ENCODE assay signal across 21 cellular contexts in the genomic region with DNA sequence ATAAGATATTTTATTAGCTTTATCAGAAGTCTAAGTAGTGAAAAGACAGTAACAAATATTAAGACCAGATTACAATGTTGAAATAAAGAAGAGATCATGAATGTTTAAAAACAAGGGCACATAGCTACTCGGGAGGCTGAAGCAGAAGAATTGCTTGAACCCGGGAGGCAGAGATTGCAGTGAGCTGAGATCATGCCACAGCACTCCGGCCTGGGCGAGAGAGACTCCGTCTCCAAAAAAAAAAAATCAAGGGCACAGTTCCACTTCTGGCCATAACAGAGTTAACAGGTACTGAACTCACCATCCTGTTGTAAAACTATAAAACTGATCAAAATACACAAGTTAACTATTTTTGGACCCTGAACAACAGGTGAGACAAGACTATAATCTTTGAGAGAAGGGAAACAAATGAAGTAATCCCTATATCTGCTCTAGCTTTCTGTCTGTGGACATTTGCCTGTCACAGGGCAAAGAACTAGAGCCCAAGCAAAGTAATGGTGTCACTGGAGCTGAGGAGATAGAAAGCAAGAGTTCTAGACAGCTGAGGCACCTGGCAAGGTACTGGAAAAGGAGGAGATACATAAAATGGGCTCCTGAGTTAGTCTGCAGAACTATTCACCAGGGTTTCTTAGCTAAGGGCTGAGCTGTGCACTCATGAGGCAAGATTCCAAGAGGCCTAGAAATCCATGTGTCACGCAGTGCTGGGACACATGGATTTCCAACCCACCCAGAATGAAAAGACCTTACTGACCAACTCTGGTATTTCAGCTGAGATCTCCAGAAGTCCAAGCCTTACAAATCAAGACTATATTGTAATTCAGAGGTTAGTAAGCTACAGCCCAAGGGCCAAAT. TPM values are rescaled to one million over a fixed set of nuclear protein-coding genes. Genes with fewer than 3 reads are reported as not detected.
DNase-seq lines count a peak whose midpoint lies in the region; ATAC-seq and TF ChIP-seq lines count a peak whose summit lies in the region.
"Had no signal": no experiment of that assay in that cellular context is flagged by ENCODE, and none has a peak within 500 bp of the region (broad histone marks: within the 10 kb centered on the region; RNA-seq: fewer than 3 reads in every experiment).

No MANE protein-coding gene starts in this region.

- no peak for ATAC-seq in CD4-positive, CD25-positive, alpha-beta regulatory T cell (ENCODE audit: low read depth in 2 of 2)
- no peak for ATAC-seq in T-helper 17 cell
- peak; percentile 25 to 81 (median 61) for ATAC-seq in heart right ventricle
- ATAC-seq: Panc1 had no signal

- no peak overlapping the region for H3K27ac ChIP-seq in CD4-positive, CD25-positive, alpha-beta regulatory T cell (ENCODE audit: insufficient read depth, low read length, poor library complexity, severe bottlenecking)
- peak overlapping the region in 6 of 10 donors; percentile 18 to 54 (median 21) for H3K27ac ChIP-seq in heart right ventricle
- H3K27ac ChIP-seq in trophoblast cell (ENCODE audit: low read depth, low read length): no peak overlapping the region
- H3K27ac ChIP-seq in neuronal stem cell (replicated peaks; ENCODE audit: low read length): no peak overlapping the region
- H3K27ac ChIP-seq: HL-60, KMS-11 had no signal

- H3K14ac ChIP-seq in trophoblast cell (ENCODE audit: low read length) (no peak overlapping the region), neuronal stem cell (ENCODE audit: low read length) (no peak overlapping the region)

- H3K9me3 ChIP-seq in CD4-positive, CD25-positive, alpha-beta regulatory T cell (ENCODE audit: control insufficient read depth in 2 of 2, low read length in 2 of 2): no peaks in the 10 kb centered on the region
- H3K9me3 ChIP-seq in T-helper 17 cell (ENCODE audit: control insufficient read depth, low read length, poor library complexity, severe bottlenecking) (no peaks in the 10 kb centered on the region), heart right ventricle (no peaks in the 10 kb centered on the region), trophoblast cell (ENCODE audit: insufficient read depth, low read depth, low read length) (no peaks in the 10 kb centered on the region), neuronal stem cell (replicated peaks in 1 of 2; ENCODE audit: control insufficient read depth in 2 of 2, insufficient read depth in 1 of 2, low read depth in 1 of 2, low read length in 2 of 2) (no peaks in the 10 kb centered on the region)

- intact Hi-C loops in heart right ventricle (cut with DNase I): no loop called here

- no peak overlapping the region for H2BK120ac ChIP-seq in trophoblast cell (ENCODE audit: insufficient read depth, low read length, poor library complexity)
- no peak overlapping the region for H2BK120ac ChIP-seq in neuronal stem cell (ENCODE audit: low read depth, low read length)

- no peak overlapping the region for H3K4me3 Mint-ChIP-seq in CD4-positive, CD25-positive, alpha-beta regulatory T cell
- H3K4me3 Mint-ChIP-seq in T-helper 17 cell: no peak overlapping the region

- peak overlapping the region in 2 of 3 donors; percentile 12 to 75 for H3K27ac Mint-ChIP-seq in CD4-positive, CD25-positive, alpha-beta regulatory T cell
- peak overlapping the region; percentile 37 for H3K27ac Mint-ChIP-seq in T-helper 17 cell

- H3K36me3 Mint-ChIP-seq in CD4-positive, CD25-positive, alpha-beta regulatory T cell: peaks cover 34% of the 10 kb centered on the region
- peaks cover 6% of the 10 kb centered on the region for H3K36me3 Mint-ChIP-seq in T-helper 17 cell (ENCODE audit: low read depth)

- TF ChIP-seq CTCF in heart right ventricle (IDR thresholded peaks at IDR 0.05): no peak

- H4K8ac ChIP-seq in trophoblast cell (ENCODE audit: low read depth, low read length): no peak overlapping the region
- no peak overlapping the region for H4K8ac ChIP-seq in neuronal stem cell (ENCODE audit: low read depth, low read length)

- H3K27me3 ChIP-seq in CD4-positive, CD25-positive, alpha-beta regulatory T cell (ENCODE audit: control insufficient read depth, insufficient read depth, low read length): no peaks in the 10 kb centered on the region
- H3K27me3 ChIP-seq in heart right ventricle (no peaks in the 10 kb centered on the region), trophoblast cell (ENCODE audit: insufficient read depth, low read length) (no peaks in the 10 kb centered on the region), neuronal stem cell (ENCODE audit: control insufficient read depth in 3 of 3, insufficient read depth in 3 of 3, low read depth in 1 of 3, low read length in 3 of 3) (no peaks in the 10 kb centered on the region)

- no peak for DNase-seq in CD4-positive, CD25-positive, alpha-beta regulatory T cell
- DNase-seq in T-helper 17 cell: no peak
- no peak for DNase-seq in heart right ventricle
- DNase-seq in trophoblast cell: no peak
- no peak for DNase-seq in cerebellum (ENCODE audit: low spot score)
- DNase-seq in NCI-H2227 treated with DMSO at 0.1 percent for 48 hours (lab: John Stamatoyannopoulos, UW): no peak
- no peak for DNase-seq in NOMO-1 treated with DMSO at 0.1 percent for 48 hours (lab: John Stamatoyannopoulos, UW; ENCODE audit: unreplicated experiment)
- no peak for DNase-seq in neuronal stem cell (ENCODE audit: low spot score)
- DNase-seq: activated CD4-positive, alpha-beta T cell treated with anti-CD3 and anti-CD28 coated beads for 1 hour; activated T-cell treated with anti-CD3 and anti-CD28 coated beads, Interleukin-2, amount 50 U/mL, for 48 hours; amygdala; dermis blood vessel endothelial cell; NCI-H1436 treated with DMSO at 0.1 percent for 48 hours; NCI-H510A treated with DMSO at 0.1 percent for 48 hours; occipital lobe; stimulated activated CD4-positive, alpha-beta T cell treated with anti-CD3 and anti-CD28 coated beads, Interleukin-12 subunit alpha, Interleukin-12 subunit beta, amount 100 ng/mL, for 4 hours; SW 1271 had no signal

- no peaks in the 10 kb centered on the region for H3K4me1 ChIP-seq in CD4-positive, CD25-positive, alpha-beta regulatory T cell (ENCODE audit: control insufficient read depth, insufficient read depth, low read length, poor library complexity, severe bottlenecking)
- H3K4me1 ChIP-seq in heart right ventricle (peaks cover 0 to 18% (median 14%) of the 10 kb centered on the region in 9 donors), trophoblast cell (ENCODE audit: control insufficient read depth in 1 of 2, insufficient read depth in 2 of 2, low read length in 2 of 2) (no peaks in the 10 kb centered on the region), neuronal stem cell (ENCODE audit: control insufficient read depth in 2 of 2, insufficient read depth in 1 of 2, low read depth in 1 of 2, low read length in 2 of 2) (no peaks in the 10 kb centered on the region)

- no peak overlapping the region for H3K18ac ChIP-seq in trophoblast cell (ENCODE audit: low read length)
- no peak overlapping the region for H3K18ac ChIP-seq in neuronal stem cell (ENCODE audit: low read length)

- H2BK15ac ChIP-seq in neuronal stem cell (ENCODE audit: low read length): no peak overlapping the region

- no peak overlapping the region for H3K4ac ChIP-seq in trophoblast cell (ENCODE audit: low read depth, low read length)
- no peak overlapping the region for H3K4ac ChIP-seq in neuronal stem cell (ENCODE audit: low read length)

- H3K9ac ChIP-seq in trophoblast cell (ENCODE audit: low read length) (peak overlapping the region; percentile 9), neuronal stem cell (ENCODE audit: low read depth, low read length, poor library complexity) (no peak overlapping the region)
- H3K9ac ChIP-seq: KMS-11 had no signal

- H3K36me3 ChIP-seq in CD4-positive, CD25-positive, alpha-beta regulatory T cell (ENCODE audit: control insufficient read depth, insufficient read depth, low read length): peaks cover 91% of the 10 kb centered on the region
- H3K36me3 ChIP-seq in heart right ventricle (peaks cover 0 to 100% (median 47%) of the 10 kb centered on the region in 9 donors), trophoblast cell (ENCODE audit: control insufficient read depth in 1 of 2, insufficient read depth in 2 of 2, low read length in 2 of 2) (peaks cover 5 to 19% of the 10 kb centered on the region in 2 experiments), neuronal stem cell (replicated peaks in 1 of 2; ENCODE audit: control insufficient read depth in 2 of 2, insufficient read depth in 2 of 2, low read length in 2 of 2) (peaks cover 7 to 99% of the 10 kb centered on the region in 2 donors)

- peak overlapping the region; percentile 76 for H3K23ac ChIP-seq in trophoblast cell (ENCODE audit: low read length)
- no peak overlapping the region for H3K23ac ChIP-seq in neuronal stem cell (ENCODE audit: low read depth, low read length, poor library complexity)

- no peak overlapping the region for H4K12ac ChIP-seq in trophoblast cell (ENCODE audit: low read depth, low read length)

- H4K91ac ChIP-seq in trophoblast cell (ENCODE audit: low read depth, low read length) (no peak overlapping the region), neuronal stem cell (ENCODE audit: low read depth, low read length, poor library complexity) (no peak overlapping the region)

- no peaks in the 10 kb centered on the region for H3K79me1 ChIP-seq in trophoblast cell (ENCODE audit: low read length)
- no peaks in the 10 kb centered on the region for H3K79me1 ChIP-seq in neuronal stem cell (ENCODE audit: low read depth, low read length)

- WGBS in heart right ventricle, 2 donors: 46 to 61% methylated on average over 6 of the region's 6 CpGs
- no CpG with 5 or more reads among the region's 6 CpGs for WGBS in trophoblast cell (ENCODE audit: extremely low coverage, insufficient coverage, insufficient read length)
- WGBS in neuronal stem cell (ENCODE audit: extremely low coverage in 2 of 2, insufficient read length in 2 of 2, insufficient replicate concordance in 1 of 2), 2 donors: no CpG with 5 or more reads among the region's 6 CpGs

- no peak overlapping the region for H2AFZ ChIP-seq in trophoblast cell (ENCODE audit: insufficient read depth, low read length, poor library complexity)
- no peak overlapping the region for H2AFZ ChIP-seq in neuronal stem cell (ENCODE audit: low read length)

- H3K9me3 Mint-ChIP-seq in CD4-positive, CD25-positive, alpha-beta regulatory T cell: no peaks in the 10 kb centered on the region

- H3K4me1 Mint-ChIP-seq in CD4-positive, CD25-positive, alpha-beta regulatory T cell: peaks cover 13 to 25% (median 20%) of the 10 kb centered on the region in 4 donors
- peaks cover 8% of the 10 kb centered on the region for H3K4me1 Mint-ChIP-seq in T-helper 17 cell

- H2BK5ac ChIP-seq in trophoblast cell (ENCODE audit: low read depth, low read length, poor library complexity) (no peak overlapping the region), neuronal stem cell (ENCODE audit: low read length) (no peak overlapping the region)

- H3K4me3 ChIP-seq in CD4-positive, CD25-positive, alpha-beta regulatory T cell (ENCODE audit: low read depth, low read length): no peak overlapping the region
- H3K4me3 ChIP-seq in heart right ventricle (no peak overlapping the region), trophoblast cell (ENCODE audit: low read depth, low read length) (no peak overlapping the region), neuronal stem cell (ENCODE audit: low read length in 2 of 2) (no peak overlapping the region)
- H3K4me3 ChIP-seq: lung had no signal

- H3K4me2 ChIP-seq in trophoblast cell (ENCODE audit: low read length) (no peak overlapping the region), neuronal stem cell (ENCODE audit: insufficient read depth, low read length, poor library complexity, severe bottlenecking) (no peak overlapping the region)
- H3K4me2 ChIP-seq: KMS-11 had no signal

- no peak overlapping the region for H2BK12ac ChIP-seq in trophoblast cell (ENCODE audit: low read length)
- no peak overlapping the region for H2BK12ac ChIP-seq in neuronal stem cell (ENCODE audit: low read length)

- no peaks in the 10 kb centered on the region for H3K27me3 Mint-ChIP-seq in CD4-positive, CD25-positive, alpha-beta regulatory T cell
- no peaks in the 10 kb centered on the region for H3K27me3 Mint-ChIP-seq in T-helper 17 cell

- no peak overlapping the region for H2AK5ac ChIP-seq in trophoblast cell (ENCODE audit: low read length)
- no peak overlapping the region for H2AK5ac ChIP-seq in neuronal stem cell (ENCODE audit: low read depth, low read length)

- H3K79me2 ChIP-seq in trophoblast cell (ENCODE audit: control insufficient read depth, insufficient read depth, low read length, poor library complexity): no peaks in the 10 kb centered on the region

RNA-seq across cellular contexts. Expression of gene MMADHC, which starts 15.2 kb away (rescaled TPM):
- 72.5 TPM for total RNA-seq in CD4-positive, CD25-positive, alpha-beta regulatory T cell
- 100 to 1,000 TPM; 139 to 200 (median 174) TPM for polyA plus RNA-seq in CD4-positive, CD25-positive, alpha-beta regulatory T cell
- 10 to 100 TPM; 61.7 to 66.9 TPM for total RNA-seq in T-helper 17 cell
- total RNA-seq in heart right ventricle: 100 to 1,000 TPM; 111 to 132 (median 127) TPM
- 100 to 1,000 TPM in 1 of 2 donors, 10 to 100 TPM in 1; 20.4 to 119 TPM for polyA plus RNA-seq in heart right ventricle
- polyA plus RNA-seq in trophoblast cell (2013): 108 and 113 TPM in 2 replicates
- total RNA-seq in cerebellum: 65.1 TPM
- polyA plus RNA-seq in neuronal stem cell (2013, experiment 1 of 2): 70.2 TPM
- polyA plus RNA-seq in neuronal stem cell (2013, experiment 2 of 2): 68.6 TPM

Comparison
In these comparisons a context has a peak if more than half of its experiments do, and no peak if none do; other contexts are left out.
1. ATAC-seq: peak in heart right ventricle (8 of 8); none in CD4-positive, CD25-positive, alpha-beta regulatory T cell (0 of 2) and T-helper 17 cell (single experiment).
2. H3K27ac ChIP-seq: peak in heart right ventricle (6 of 10); none in CD4-positive, CD25-positive, alpha-beta regulatory T cell (single experiment), trophoblast cell (single experiment) and neuronal stem cell (single experiment).